ENCODE assay signal across 20 cellular contexts in genomic region chr5:2534251-2534650, GRCh38.
"Had no signal": no experiment of that assay in that cellular context is flagged by ENCODE, and none has a peak within 500 bp of the region (broad histone marks: within the 10 kb centered on the region; RNA-seq: fewer than 3 reads in every experiment).

No MANE protein-coding gene starts in this region.

- H3K27me3 ChIP-seq: colonic mucosa, neural progenitor cell, stomach, thyroid gland had no signal

- H3K9ac ChIP-seq: neural progenitor cell had no signal

- DNase-seq: colonic mucosa; dermis blood vessel endothelial cell; kidney; left lung; mesendoderm; midbrain; naive thymus-derived CD4-positive, alpha-beta T cell; nucleus accumbens; right cardiac atrium; sigmoid colon; stimulated activated CD4-positive, alpha-beta T cell treated with anti-CD3 and anti-CD28 coated beads, Interleukin-2, amount 100 ng/mL, for 24 hours; stimulated activated CD4-positive, alpha-beta T cell treated with anti-CD3 and anti-CD28 coated beads, Interleukin-4, amount 100 ng/mL, for 24 hours; stimulated activated naive CD4-positive, alpha-beta T cell treated with Interleukin-2 at 50 U/mL for 16 hours; stomach; thyroid gland; trophoblast cell had no signal

- H3K9me3 ChIP-seq: colonic mucosa, prostate gland, thyroid gland had no signal

- H3K36me3 ChIP-seq: colonic mucosa, left lung, neural progenitor cell, prostate gland, sigmoid colon, stomach, thyroid gland had no signal

- H3K27ac Mint-ChIP-seq: naive thymus-derived CD4-positive, alpha-beta T cell; nephron; neural progenitor cell; stimulated activated effector memory CD8-positive, alpha-beta T cell treated with anti-CD3 and anti-CD28 coated beads, Interleukin-12 subunit alpha, Interleukin-12 subunit beta, amount 100 ng/mL, for 72 hours had no signal

- H3K27ac ChIP-seq: colonic mucosa, left lung, neural progenitor cell, prostate gland, sigmoid colon, stomach, thyroid gland had no signal

- H3K4me1 Mint-ChIP-seq: nephron; stimulated activated effector memory CD8-positive, alpha-beta T cell treated with anti-CD3 and anti-CD28 coated beads, Interleukin-12 subunit alpha, Interleukin-12 subunit beta, amount 100 ng/mL, for 72 hours had no signal

- H3K4me3 ChIP-seq: colonic mucosa, left lung, neural progenitor cell, prostate gland, sigmoid colon, stomach, thyroid gland had no signal

- H3K4me3 Mint-ChIP-seq: naive thymus-derived CD4-positive, alpha-beta T cell; nephron; neural progenitor cell; stimulated activated effector memory CD8-positive, alpha-beta T cell treated with anti-CD3 and anti-CD28 coated beads, Interleukin-12 subunit alpha, Interleukin-12 subunit beta, amount 100 ng/mL, for 72 hours had no signal

- H3K4me2 ChIP-seq: neural progenitor cell had no signal

- ATAC-seq: left lung; naive thymus-derived CD4-positive, alpha-beta T cell; right cardiac atrium; stimulated activated effector memory CD8-positive, alpha-beta T cell treated with anti-CD3 and anti-CD28 coated beads, Interleukin-12 subunit alpha, Interleukin-12 subunit beta, amount 100 ng/mL, for 72 hours had no signal

- H3K4me1 ChIP-seq: colonic mucosa, left lung, prostate gland, sigmoid colon, stomach, thyroid gland had no signal

- H3K36me3 Mint-ChIP-seq: naive thymus-derived CD4-positive, alpha-beta T cell; stimulated activated effector memory CD8-positive, alpha-beta T cell treated with anti-CD3 and anti-CD28 coated beads, Interleukin-12 subunit alpha, Interleukin-12 subunit beta, amount 100 ng/mL, for 72 hours had no signal
